In genomic region chr13:25252229-25252628, GRCh38 we compare ENCODE assay signal across 24 cellular contexts.
"Had no signal": no experiment of that assay in that cellular context is flagged by ENCODE, and none has a peak within 500 bp of the region (broad histone marks: within the 10 kb centered on the region; RNA-seq: fewer than 3 reads in every experiment).

No MANE protein-coding gene starts in this region.

- H3K27ac ChIP-seq: ascending aorta, coronary artery, left ventricle myocardium inferior, parathyroid adenoma, psoas muscle, spleen, testis had no signal

- H3K4me3 ChIP-seq: ascending aorta, coronary artery, dorsolateral prefrontal cortex, left ventricle myocardium inferior, psoas muscle, spleen, testis, transverse colon had no signal

- H3K9me3 Mint-ChIP-seq: activated naive CD4-positive, alpha-beta T cell treated with anti-CD3 and anti-CD28 coated beads for 36 hours; activated naive CD8-positive, alpha-beta T cell treated with anti-CD3 and anti-CD28 coated beads for 36 hours; activated T-helper 1 cell treated with anti-CD3 and anti-CD28 coated beads, Interleukin-12 subunit alpha, Interleukin-12 subunit beta, Interleukin-2, Interleukin-4 antibody, amounts not matched to agents 30 ng/mL and 10 ng/mL and 1 ng/mL, durations not matched to agents 14 hours and 24 hours and 36 hours; brain; mesothelial cell of epicardium; naive B cell had no signal

- H3K79me2 ChIP-seq: parathyroid adenoma had no signal

- H3K27ac Mint-ChIP-seq: activated CD4-positive, alpha-beta T cell treated with anti-CD3 and anti-CD28 coated beads for 36 hours; activated naive CD4-positive, alpha-beta T cell treated with anti-CD3 and anti-CD28 coated beads for 36 hours; activated naive CD8-positive, alpha-beta T cell treated with anti-CD3 and anti-CD28 coated beads for 36 hours; activated T-helper 1 cell treated with anti-CD3 and anti-CD28 coated beads, Interleukin-12 subunit alpha, Interleukin-12 subunit beta, Interleukin-2, Interleukin-4 antibody, amounts not matched to agents 30 ng/mL and 10 ng/mL and 1 ng/mL, durations not matched to agents 14 hours and 24 hours and 36 hours; mesothelial cell of epicardium had no signal

- DNase-seq: activated CD4-positive, alpha-beta T cell treated with anti-CD3 and anti-CD28 coated beads for 36 hours; activated CD4-positive, CD25-positive, alpha-beta regulatory T cell; activated effector memory CD4-positive, alpha-beta T cell treated with anti-CD3 and anti-CD28 coated beads, Interleukin-2, amount 50 U/mL, for 16 hours; activated naive CD4-positive, alpha-beta T cell treated with anti-CD3 and anti-CD28 coated beads for 36 hours; activated naive CD8-positive, alpha-beta T cell treated with anti-CD3 and anti-CD28 coated beads for 36 hours; dorsolateral prefrontal cortex; effector memory CD4-positive, alpha-beta T cell; glutamatergic neuron; left ventricle myocardium inferior; naive B cell; nucleus accumbens; psoas muscle; spleen; stimulated activated CD4-positive, alpha-beta T cell treated with anti-CD3 and anti-CD28 coated beads, Interleukin-2, amount 100 ng/mL, for 48 hours; stimulated activated naive CD4-positive, alpha-beta T cell treated with Interleukin-2 at 50 U/mL for 16 hours; T-helper 2 cell; testis; transverse colon had no signal

- H2AFZ ChIP-seq: parathyroid adenoma had no signal

- ATAC-seq: activated CD4-positive, alpha-beta T cell treated with anti-CD3 and anti-CD28 coated beads for 36 hours; psoas muscle had no signal

- H3K27me3 Mint-ChIP-seq: activated CD4-positive, alpha-beta T cell treated with anti-CD3 and anti-CD28 coated beads for 36 hours; activated naive CD8-positive, alpha-beta T cell treated with anti-CD3 and anti-CD28 coated beads for 36 hours; brain; naive B cell had no signal

- H3K4me3 Mint-ChIP-seq: activated CD4-positive, alpha-beta T cell treated with anti-CD3 and anti-CD28 coated beads for 36 hours; activated naive CD4-positive, alpha-beta T cell treated with anti-CD3 and anti-CD28 coated beads for 36 hours; activated naive CD8-positive, alpha-beta T cell treated with anti-CD3 and anti-CD28 coated beads for 36 hours; activated T-helper 1 cell treated with anti-CD3 and anti-CD28 coated beads, Interleukin-12 subunit alpha, Interleukin-12 subunit beta, Interleukin-2, Interleukin-4 antibody, amounts not matched to agents 30 ng/mL and 10 ng/mL and 1 ng/mL, durations not matched to agents 14 hours and 24 hours and 36 hours; brain; mesothelial cell of epicardium; naive B cell had no signal

- H3K9me3 ChIP-seq: ascending aorta, left ventricle myocardium inferior, psoas muscle, spleen, testis, transverse colon had no signal

- H3K4me1 ChIP-seq: ascending aorta, left ventricle myocardium inferior, parathyroid adenoma, psoas muscle, testis had no signal

- H3K27me3 ChIP-seq: ascending aorta, dorsolateral prefrontal cortex, spleen, testis, transverse colon had no signal

- H3K9ac ChIP-seq: parathyroid adenoma had no signal

- H3K4me1 Mint-ChIP-seq: activated CD4-positive, alpha-beta T cell treated with anti-CD3 and anti-CD28 coated beads for 36 hours; activated naive CD8-positive, alpha-beta T cell treated with anti-CD3 and anti-CD28 coated beads for 36 hours had no signal
